Comparison of ENCODE assay signal across 8 cellular contexts in the genomic region with DNA sequence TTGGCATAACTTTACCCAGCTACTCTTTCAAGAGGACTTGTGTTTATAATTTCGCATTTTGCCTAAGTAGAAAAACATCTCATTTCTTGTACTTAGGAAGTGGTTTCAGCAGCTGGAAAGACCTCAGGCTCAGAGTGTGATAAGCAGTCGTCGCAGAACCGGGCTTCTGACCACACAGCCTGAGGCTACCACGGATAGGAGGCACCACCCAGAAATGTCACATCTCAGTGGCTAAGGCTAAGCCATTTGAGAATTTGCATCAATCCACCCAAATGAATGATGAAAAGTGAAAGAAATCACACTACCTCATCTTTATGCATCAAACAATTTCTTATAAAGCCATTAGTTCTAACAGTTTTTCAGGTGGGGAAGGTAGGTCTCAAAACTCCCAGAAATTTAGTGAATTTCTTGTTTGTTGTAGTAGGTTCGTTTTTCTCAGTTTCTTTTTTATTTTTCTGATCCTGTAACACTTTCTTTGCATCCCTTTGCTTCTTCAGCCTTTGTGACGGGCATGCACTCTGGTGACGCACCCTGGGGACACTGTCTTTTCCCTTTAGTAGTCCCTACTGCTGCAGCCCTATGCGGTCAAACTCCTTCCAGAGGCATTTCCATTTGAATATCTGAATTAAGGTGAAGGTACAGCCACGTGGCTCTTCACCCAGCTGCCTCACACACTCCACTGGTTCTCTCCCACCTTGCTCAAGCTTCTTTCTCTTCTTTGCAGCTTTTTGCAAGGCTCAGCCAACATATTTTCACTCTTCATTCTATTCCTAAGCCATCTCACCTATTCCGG.
DNase-seq lines count a peak whose midpoint lies in the region; ATAC-seq and TF ChIP-seq lines count a peak whose summit lies in the region.

No MANE protein-coding gene starts in this region.

- no peak overlapping the region for H3K9ac ChIP-seq in neuronal stem cell (ENCODE audit: low read depth, low read length, poor library complexity)

- DNase-seq in GM13976 (ENCODE audit: low spot score) (peak; percentile 47), HT1080 (ENCODE audit: low read depth) (peak; percentile 12), renal cortical epithelial cell (ENCODE audit: low read depth) (peak; percentile 11), neuronal stem cell (ENCODE audit: low spot score) (no peak), HPDE6-E6E7 (ENCODE audit: extremely low spot score) (no peak)
- peak; percentile 45 to 52 for DNase-seq in activated T-cell treated with anti-CD3 and anti-CD28 coated beads, Interleukin-2, amount 50 U/mL, for 72 hours

- no peak overlapping the region for H2AFZ ChIP-seq in neuronal stem cell (ENCODE audit: low read length)

- H3K4me3 ChIP-seq in neuronal stem cell (ENCODE audit: low read length in 2 of 2): no peak overlapping the region

- H3K4me1 Mint-ChIP-seq in activated T-cell treated with anti-CD3 and anti-CD28 coated beads, Interleukin-2, amount 50 U/mL, for 72 hours (ENCODE audit: low read depth): peaks cover 44% of the 10 kb centered on the region

- no peak overlapping the region for H3K4ac ChIP-seq in neuronal stem cell (ENCODE audit: low read length)

- no peaks in the 10 kb centered on the region for H3K4me1 ChIP-seq in neuronal stem cell (ENCODE audit: control insufficient read depth in 2 of 2, insufficient read depth in 1 of 2, low read depth in 1 of 2, low read length in 2 of 2)

- H3K23ac ChIP-seq in neuronal stem cell (ENCODE audit: low read depth, low read length, poor library complexity): no peak overlapping the region

- no peaks in the 10 kb centered on the region for H3K36me3 Mint-ChIP-seq in activated T-cell treated with anti-CD3 and anti-CD28 coated beads, Interleukin-2, amount 50 U/mL, for 72 hours (ENCODE audit: insufficient read depth in 2 of 2)

- no peaks in the 10 kb centered on the region for H3K79me1 ChIP-seq in neuronal stem cell (ENCODE audit: low read depth, low read length)

- H3K14ac ChIP-seq in neuronal stem cell (ENCODE audit: low read length): no peak overlapping the region

- H2BK120ac ChIP-seq in neuronal stem cell (ENCODE audit: low read depth, low read length): no peak overlapping the region

- no peak overlapping the region for H2BK12ac ChIP-seq in neuronal stem cell (ENCODE audit: low read length)

- TF ChIP-seq CTCF in GM13976 (IDR thresholded peaks at IDR 0.05; ENCODE audit: borderline replicate concordance, control extremely low read depth, extremely low read depth, insufficient read depth, missing control alignments): no peak

- H3K27ac Mint-ChIP-seq in activated T-cell treated with anti-CD3 and anti-CD28 coated beads, Interleukin-2, amount 50 U/mL, for 72 hours: peak overlapping the region; percentile 7

- no peak overlapping the region for H3K18ac ChIP-seq in neuronal stem cell (ENCODE audit: low read length)

- H3K4me2 ChIP-seq in neuronal stem cell (ENCODE audit: insufficient read depth, low read length, poor library complexity, severe bottlenecking): no peak overlapping the region

- WGBS in neuronal stem cell (ENCODE audit: extremely low coverage in 2 of 2, insufficient read length in 2 of 2, insufficient replicate concordance in 1 of 2), 2 donors: no CpG with 5 or more reads among the region's 11 CpGs

- H3K36me3 ChIP-seq in neuronal stem cell (replicated peaks in 1 of 2; ENCODE audit: control insufficient read depth in 2 of 2, insufficient read depth in 2 of 2, low read length in 2 of 2): no peaks in the 10 kb centered on the region

- H3K9me3 Mint-ChIP-seq in activated T-cell treated with anti-CD3 and anti-CD28 coated beads, Interleukin-2, amount 50 U/mL, for 72 hours: no peaks in the 10 kb centered on the region

- no peak overlapping the region for H2AK5ac ChIP-seq in neuronal stem cell (ENCODE audit: low read depth, low read length)

- H3K4me3 Mint-ChIP-seq in activated T-cell treated with anti-CD3 and anti-CD28 coated beads, Interleukin-2, amount 50 U/mL, for 72 hours: peak overlapping the region; percentile 7 to 61

- H4K8ac ChIP-seq in neuronal stem cell (ENCODE audit: low read depth, low read length): no peak overlapping the region

- no peaks in the 10 kb centered on the region for H3K9me3 ChIP-seq in neuronal stem cell (replicated peaks in 1 of 2; ENCODE audit: control insufficient read depth in 2 of 2, insufficient read depth in 1 of 2, low read depth in 1 of 2, low read length in 2 of 2)

- no peak overlapping the region for H4K91ac ChIP-seq in neuronal stem cell (ENCODE audit: low read depth, low read length, poor library complexity)

- ATAC-seq in GM21515 (IDR thresholded peaks at IDR 0.05; ENCODE audit: unreplicated experiment): peak; percentile 79
- ATAC-seq in activated T-cell treated with anti-CD3 and anti-CD28 coated beads, Interleukin-2, amount 50 U/mL, for 72 hours (replicated peaks in 1 of 2): peak; percentile 86
- ATAC-seq in GM18870 (IDR thresholded peaks at IDR 0.05; ENCODE audit: unreplicated experiment): no peak

- no peak overlapping the region for H2BK5ac ChIP-seq in neuronal stem cell (ENCODE audit: low read length)

- peaks cover 0 to 35% (median 0%) of the 10 kb centered on the region in 3 experiments for H3K27me3 ChIP-seq in neuronal stem cell (ENCODE audit: control insufficient read depth in 3 of 3, insufficient read depth in 3 of 3, low read depth in 1 of 3, low read length in 3 of 3)

- no peak overlapping the region for H3K27ac ChIP-seq in neuronal stem cell (replicated peaks; ENCODE audit: low read length)

- in situ Hi-C loops in GM13976 (cut with MboI; ENCODE audit: low sequenced_read_pairs, unreplicated experiment): no loop called here

- H2BK15ac ChIP-seq in neuronal stem cell (ENCODE audit: low read length): no peak overlapping the region

- peaks cover 5% of the 10 kb centered on the region for H3K27me3 Mint-ChIP-seq in activated T-cell treated with anti-CD3 and anti-CD28 coated beads, Interleukin-2, amount 50 U/mL, for 72 hours (ENCODE audit: low read depth)

Comparison
In these comparisons a context has a peak if more than half of its experiments do, and no peak if none do; other contexts are left out.
1. DNase-seq: peak in GM13976 (single experiment), HT1080 (single experiment), activated T-cell treated with anti-CD3 and anti-CD28 coated beads, Interleukin-2, amount 50 U/mL, for 72 hours (2 of 2) and renal cortical epithelial cell (single experiment); none in neuronal stem cell (single experiment) and HPDE6-E6E7 (single experiment).